In the genomic region with DNA sequence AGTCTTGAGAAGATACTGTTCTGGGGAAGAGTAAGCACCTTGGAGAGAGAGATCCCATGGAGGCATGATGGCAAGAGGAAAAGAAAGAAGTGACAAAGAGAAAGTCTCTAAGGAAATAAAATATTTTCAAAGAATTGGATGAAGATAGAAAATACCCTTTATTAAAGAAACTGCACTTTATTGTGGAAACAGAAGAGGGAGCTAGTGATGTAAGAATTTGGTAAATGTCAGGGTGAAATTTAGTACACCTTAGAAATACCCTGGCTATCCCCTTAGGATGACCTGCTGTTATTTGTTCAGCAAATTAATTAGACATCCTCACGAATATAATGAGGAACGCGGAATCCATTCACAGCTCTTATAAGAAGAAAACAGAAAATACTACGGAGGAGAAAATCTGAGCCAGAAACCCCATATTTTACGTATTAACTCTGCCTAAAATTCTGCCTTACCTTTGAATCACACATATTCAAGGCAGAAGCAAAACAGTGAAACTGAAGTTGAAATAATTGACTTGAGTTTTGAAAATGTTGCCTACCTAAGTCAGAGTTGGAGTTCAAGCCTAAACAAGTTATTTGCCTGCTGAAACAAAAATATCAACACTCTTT, we compare ENCODE assay signal across 10 cellular contexts.
DNase-seq lines count a peak whose midpoint lies in the region; ATAC-seq, FAIRE-seq and TF ChIP-seq lines count a peak whose summit lies in the region.
"Had no signal": no experiment of that assay in that cellular context is flagged by ENCODE, and none has a peak within 500 bp of the region (broad histone marks: within the 10 kb centered on the region; RNA-seq: fewer than 3 reads in every experiment).

No MANE protein-coding gene starts in this region.

- no peaks in the 10 kb centered on the region for H3K36me3 Mint-ChIP-seq in T-helper 17 cell (ENCODE audit: low read depth)
- H3K36me3 Mint-ChIP-seq: activated naive CD8-positive, alpha-beta T cell treated with anti-CD3 and anti-CD28 coated beads, Interleukin-2, amount 10 ng/mL, durations not matched to agents 7 days and 5 days had no signal

- ATAC-seq in A549 (0 out of 6 replicates have a peak, but pooled peaks of 1 of the 2 experiments have one; percentile 44), GM18909 (IDR thresholded peaks at IDR 0.05; ENCODE audit: poor library complexity, unreplicated experiment) (peak; percentile 47), T-helper 17 cell (no peak), left lung (no peak), GM18505 (IDR thresholded peaks at IDR 0.05; ENCODE audit: unreplicated experiment) (no peak)

- no peaks in the 10 kb centered on the region for H3K27me3 ChIP-seq in left lung
- H3K27me3 ChIP-seq: MG63 had no signal

- POLR2A ChIA-PET in A549 (lab: Yijun Ruan, JAX), result no interaction called here
- POLR2A ChIA-PET in RWPE1 (lab: Yijun Ruan, JAX; ENCODE audit: low non-redundant PET), result no interaction called here

- FAIRE-seq in A549 (lab: Jason Lieb, UNC), result no peak

- no peaks in the 10 kb centered on the region for H3K27me3 Mint-ChIP-seq in T-helper 17 cell
- H3K27me3 Mint-ChIP-seq: activated naive CD8-positive, alpha-beta T cell treated with anti-CD3 and anti-CD28 coated beads, Interleukin-2, amount 10 ng/mL, durations not matched to agents 7 days and 5 days had no signal

- no peak overlapping the region for H3K27ac Mint-ChIP-seq in T-helper 17 cell
- H3K27ac Mint-ChIP-seq: activated naive CD8-positive, alpha-beta T cell treated with anti-CD3 and anti-CD28 coated beads, Interleukin-2, amount 10 ng/mL, durations not matched to agents 7 days and 5 days had no signal

- DNase-seq in A549 (ENCODE audit: low read depth in 1 of 2, low spot score in 1 of 2) (peak; percentile 14 to 22), RWPE1 (ENCODE audit: low spot score) (peak; percentile 32), foreskin fibroblast (peak in 1 of 2 donors; percentile 36), T-helper 17 cell (no peak), left lung (no peak)
- no peak for DNase-seq in activated CD4-positive, CD25-positive, alpha-beta regulatory T cell treated with anti-CD3 and anti-CD28 coated beads, Interleukin-2, amount 50 U/mL, for 72 hours
- DNase-seq: activated naive CD8-positive, alpha-beta T cell treated with anti-CD3 and anti-CD28 coated beads, Interleukin-2, amount 10 ng/mL, durations not matched to agents 7 days and 5 days; MG63 had no signal

- CTCF ChIA-PET in A549 (lab: Yijun Ruan, JAX) (interaction anchor here (0.7 to 3.2 kb wide), 21 partner anchors 13 to 639 kb away, joined by 3 to 15 read pairs (median 4); no protein-coding TSS in a partner anchor), RWPE1 (lab: Yijun Ruan, JAX) (interaction anchor here (0.5 to 1.0 kb wide), 4 partner anchors 151 to 637 kb away, joined by 3 to 5 read pairs (median 4); no protein-coding TSS in a partner anchor)

- H3K27ac ChIP-seq in A549, result 0 out of 6 replicates have a peak overlapping the region, but pooled peaks of 1 of the 2 experiments have one; percentile 22
- H3K27ac ChIP-seq in RWPE1, result no peak overlapping the region
- H3K27ac ChIP-seq in left lung, result no peak overlapping the region

- no peak overlapping the region for H3K4me3 ChIP-seq in A549
- no peak overlapping the region for H3K4me3 ChIP-seq in foreskin fibroblast (ENCODE audit: low read depth in 1 of 2, low read length in 2 of 2)
- H3K4me3 ChIP-seq in left lung, result no peak overlapping the region
- H3K4me3 ChIP-seq: MG63 had no signal

- peaks cover 3% of the 10 kb centered on the region; the same call in 1 of the 3 replicates for H3K9me3 ChIP-seq in A549
- no peaks in the 10 kb centered on the region for H3K9me3 ChIP-seq in T-helper 17 cell (ENCODE audit: control insufficient read depth, low read length, poor library complexity, severe bottlenecking)
- H3K9me3 ChIP-seq in left lung, result no peaks in the 10 kb centered on the region
- H3K9me3 ChIP-seq: MG63 had no signal

- no peaks in the 10 kb centered on the region for H3K4me1 Mint-ChIP-seq in T-helper 17 cell
- H3K4me1 Mint-ChIP-seq: activated naive CD8-positive, alpha-beta T cell treated with anti-CD3 and anti-CD28 coated beads, Interleukin-2, amount 10 ng/mL, durations not matched to agents 7 days and 5 days had no signal

- WGBS in A549 (ENCODE audit: missing lambda C conversion rate), result 75% methylated on average over 5 of the region's 5 CpGs

- H3K4me1 ChIP-seq in A549, result no peaks in the 10 kb centered on the region
- H3K4me1 ChIP-seq in left lung, result no peaks in the 10 kb centered on the region

- TF ChIP-seq CTCF in A549 (IDR thresholded peaks at IDR 0.05), result peak; percentile 78
- peak; percentile 68 for TF ChIP-seq CTCF in RWPE1 (conservative IDR thresholded peaks at IDR 0.05; ENCODE audit: low read depth)
- TF ChIP-seq CTCF in foreskin fibroblast (IDR thresholded peaks at IDR 0.05; ENCODE audit: low read depth, low read length), result peak; percentile 50
- peak in 1 of 2 donors; percentile 10 for TF ChIP-seq CTCF in left lung (IDR thresholded peaks at IDR 0.05)

- no peaks in the 10 kb centered on the region for H3K36me3 ChIP-seq in left lung
- H3K36me3 ChIP-seq: MG63 had no signal

- no peak overlapping the region for H3K4me2 ChIP-seq in A549

- TF ChIP-seq EP300 in A549 (IDR thresholded peaks at IDR 0.05), result no peak

- intact Hi-C loops in left lung (cut with DNase I), result no loop called here

- TF ChIP-seq POLR2A in A549 (IDR thresholded peaks at IDR 0.05; ENCODE audit: low read length) (no peak), GM18505 (IDR thresholded peaks at IDR 0.05; ENCODE audit: borderline replicate concordance, extremely low read depth, insufficient read depth, insufficient read length) (no peak)

- TF ChIP-seq RAD21 in A549 (conservative IDR thresholded peaks at IDR 0.05 in 1 of 2, IDR thresholded peaks at IDR 0.05 in 1 of 2), result peak; percentile 79 to 80

- H3K4me3 Mint-ChIP-seq in T-helper 17 cell, result no peak overlapping the region
- H3K4me3 Mint-ChIP-seq: activated naive CD8-positive, alpha-beta T cell treated with anti-CD3 and anti-CD28 coated beads, Interleukin-2, amount 10 ng/mL, durations not matched to agents 7 days and 5 days had no signal

TF ChIP-seq in A549, 52 proteins besides CTCF, POLR2A, EP300 and RAD21:
- TF ChIP-seq RCOR1 (IDR thresholded peaks at IDR 0.05; ENCODE audit: low read depth, low read length) (no peak), CHD4 (IDR thresholded peaks at IDR 0.05; ENCODE audit: borderline replicate concordance) (no peak), SMC3 (IDR thresholded peaks at IDR 0.05) (peak; percentile 77)

Comparison
In these comparisons a context has a peak if more than half of its experiments do, and no peak if none do; other contexts are left out.
1. DNase-seq: peak in A549 (2 of 2) and RWPE1 (single experiment); none in T-helper 17 cell (0 of 3), left lung (0 of 2) and activated CD4-positive, CD25-positive, alpha-beta regulatory T cell treated with anti-CD3 and anti-CD28 coated beads, Interleukin-2, amount 50 U/mL, for 72 hours (single experiment).